Comparison of ENCODE assay signal across 18 cellular contexts in genomic region chr16:24855678-24856077, GRCh38. TPM values are rescaled to one million over a fixed set of nuclear protein-coding genes. Genes with fewer than 3 reads are reported as not detected.
DNase-seq lines count a peak whose midpoint lies in the region; ATAC-seq, FAIRE-seq and TF ChIP-seq lines count a peak whose summit lies in the region.
"Had no signal": no experiment of that assay in that cellular context is flagged by ENCODE, and none has a peak within 500 bp of the region (broad histone marks: within the 10 kb centered on the region; RNA-seq: fewer than 3 reads in every experiment).

No MANE protein-coding gene starts in this region.

- no TSS peak for BruUV-seq in OCI-LY7 (replicated peaks; lab: Mats Ljungman, UMichigan)

- CTCF ChIA-PET in OCI-LY7 (lab: Charles Lee; ENCODE audit: unreplicated experiment), result no interaction called here

- 42 to 59% (median 58%) methylated on average over 5 of the region's 5 CpGs for WGBS in small intestine, 3 donors

- no peaks in the 10 kb centered on the region for H3K36me3 ChIP-seq in OCI-LY7 (ENCODE audit: insufficient read depth, low read length)
- no peaks in the 10 kb centered on the region for H3K36me3 ChIP-seq in small intestine (ENCODE audit: control insufficient read depth in 2 of 2, insufficient read depth in 2 of 2, low read length in 2 of 2)
- H3K36me3 ChIP-seq: BE2C, SJSA1 had no signal

- no peaks in the 10 kb centered on the region for H3K27me3 ChIP-seq in small intestine (ENCODE audit: control insufficient read depth in 2 of 2, insufficient read depth in 2 of 2, low read length in 2 of 2)
- H3K27me3 ChIP-seq: BE2C, SJSA1 had no signal

- no peaks in the 10 kb centered on the region for H4K20me1 ChIP-seq in OCI-LY7 (ENCODE audit: insufficient read depth, low read length)

- no peaks in the 10 kb centered on the region for H3K79me2 ChIP-seq in OCI-LY7 (ENCODE audit: insufficient read depth, low read depth, low read length)

- no peak for FAIRE-seq in small intestine (lab: Jason Lieb, UNC)

- H3K4me1 ChIP-seq in OCI-LY7 (ENCODE audit: insufficient read depth, low read length, poor library complexity, severe bottlenecking) (no peaks in the 10 kb centered on the region), small intestine (ENCODE audit: control insufficient read depth in 2 of 2, insufficient read depth in 1 of 2, low read depth in 1 of 2, low read length in 1 of 2) (no peaks in the 10 kb centered on the region)
- H3K4me1 ChIP-seq: BE2C had no signal

- no peaks in the 10 kb centered on the region for H3K9me3 ChIP-seq in OCI-LY7 (ENCODE audit: low read length)
- no peaks in the 10 kb centered on the region for H3K9me3 ChIP-seq in small intestine (ENCODE audit: control insufficient read depth, low read depth)
- H3K9me3 ChIP-seq: BE2C, SJSA1 had no signal

- TF ChIP-seq CTCF in OCI-LY7 (conservative IDR thresholded peaks at IDR 0.05; ENCODE audit: low read length), result 0 out of 2 replicates have a peak, but pooled peaks have one; percentile 20

- DNase-seq in H4 (ENCODE audit: low spot score) (peak; percentile 42), OCI-LY7 (ENCODE audit: low spot score) (no peak), small intestine (peak; percentile 57), EL (no peak), GOT3 (lab: John Stamatoyannopoulos, UW) (no peak)
- DNase-seq: BE2C; Calu3; CD4-positive, alpha-beta memory T cell; KBM-7; NCI-H1092 treated with DMSO at 0.1 percent for 48 hours; NCI-H1694; NCI-H345; NCI-H526 had no signal

- H3K4me3 ChIP-seq in OCI-LY7 (ENCODE audit: low read depth, low read length, poor library complexity, severe bottlenecking) (no peak overlapping the region), small intestine (ENCODE audit: low read depth in 1 of 2, low read length in 2 of 2) (no peak overlapping the region)
- H3K4me3 ChIP-seq: SJSA1 had no signal

- no peak overlapping the region for H2AFZ ChIP-seq in OCI-LY7 (ENCODE audit: low read length)

- POLR2A ChIA-PET in OCI-LY7 (lab: Charles Lee), result no interaction called here

- no peaks in the 10 kb centered on the region for H3K9me2 ChIP-seq in OCI-LY7 (ENCODE audit: insufficient read depth, low read length)

- H3K27ac ChIP-seq in OCI-LY7 (ENCODE audit: low read depth, low read length, poor library complexity, severe bottlenecking) (no peak overlapping the region), cingulate gyrus (ENCODE audit: low read depth, low read length) (peak overlapping the region; percentile 63), small intestine (ENCODE audit: low read depth in 1 of 2, low read length in 1 of 2) (no peak overlapping the region)
- H3K27ac ChIP-seq: SJSA1 had no signal

- no peak overlapping the region for H3K4me2 ChIP-seq in OCI-LY7 (ENCODE audit: low read length)

- no peak for ATAC-seq in GM18907 (IDR thresholded peaks at IDR 0.05; ENCODE audit: unreplicated experiment)

- intact Hi-C loops in OCI-LY7 (cut with micrococcal nuclease; ENCODE audit: unreplicated experiment), result no loop called here

RNA-seq across cellular contexts. Expression of gene SLC5A11, which starts 9.9 kb away (rescaled TPM):
- 0.50 TPM in 1 of 2 replicates, not detected in the other for total RNA-seq in H4 (2014; rRNA removed; shearing (Covaris generic))
- total RNA-seq in OCI-LY7 (2014; rRNA removed; shearing (Covaris generic)), result 0.51 and 1.0 TPM in 2 replicates
- total RNA-seq in OCI-LY7 (2022), result 0.61 and 1.0 TPM in 2 replicates
- 10 to 100 TPM in 2 of 3 donors, 1 to 10 TPM in 1; 4.5 to 32.4 (median 25.1) TPM for polyA plus RNA-seq in small intestine
- total RNA-seq: Calu3, G401 had no signal
- polyA plus RNA-seq: AG04450; CD4-positive, alpha-beta memory T cell had no signal

Comparison
In these comparisons a context has a peak if more than half of its experiments do, and no peak if none do; other contexts are left out.
1. DNase-seq: peak in H4 (single experiment) and small intestine (single experiment); none in OCI-LY7 (single experiment), EL (single experiment) and GOT3 (single experiment).